ENCODE assay signal across 11 cellular contexts in the genomic region with DNA sequence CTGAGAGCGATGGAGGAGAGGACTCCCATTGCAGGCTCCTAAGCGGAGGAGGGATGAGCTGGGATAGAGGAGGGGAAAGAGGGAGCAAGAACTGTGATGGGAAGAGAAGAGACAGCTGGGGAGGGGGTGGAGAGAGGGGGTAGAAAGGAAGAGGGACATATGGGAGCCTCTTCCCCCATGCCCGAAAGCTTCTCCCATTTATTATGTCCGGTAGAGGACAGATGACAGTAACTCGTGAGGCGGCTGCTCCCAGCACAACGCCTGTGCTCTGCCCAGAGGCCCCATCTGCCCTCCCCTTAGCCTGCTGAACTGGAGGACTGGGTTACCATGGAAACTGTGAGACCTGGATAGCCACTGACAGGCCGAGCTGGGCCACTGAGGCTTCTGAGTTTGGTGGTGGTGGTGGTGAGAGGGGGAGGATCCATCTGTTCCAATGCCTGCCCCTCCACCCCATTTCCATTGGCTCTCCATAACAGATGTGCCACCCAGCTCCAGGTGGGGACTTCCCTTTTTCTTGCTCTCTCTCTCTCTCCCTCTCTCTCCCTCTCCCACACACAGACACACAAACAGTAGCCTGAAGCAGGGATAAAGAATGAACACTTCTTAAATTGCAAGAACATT. TPM values are rescaled to one million over a fixed set of nuclear protein-coding genes. Genes with fewer than 3 reads are reported as not detected.
A peak's percentile ranks its signal among the peaks of the same experiment; 100 is the strongest.
DNase-seq lines count a peak whose midpoint lies in the region; ATAC-seq and TF ChIP-seq lines count a peak whose summit lies in the region.
"Had no signal": no experiment of that assay in that cellular context is flagged by ENCODE, and none has a peak within 500 bp of the region (broad histone marks: within the 10 kb centered on the region; RNA-seq: fewer than 3 reads in every experiment).

No MANE protein-coding gene starts in this region.

- H3K27ac Mint-ChIP-seq in activated B cell treated with CpG ODN at 0.5 μM for 24 hours (no peak overlapping the region), mesothelial cell of epicardium (peak overlapping the region; percentile 47)
- H3K27ac Mint-ChIP-seq: stimulated activated naive CD8-positive, alpha-beta T cell treated with anti-CD3 and anti-CD28 coated beads, Interleukin-15, Interleukin-2, amounts not matched to agents 100 ng/mL and 50 ng/mL, for 24 hours had no signal

- DNase-seq in DMS79 (lab: John Stamatoyannopoulos, UW), result peak; percentile 19
- DNase-seq in NAMALWA (ENCODE audit: low spot score), result peak; percentile 36
- DNase-seq in activated B cell treated with CpG ODN at 0.5 μM for 24 hours, result no peak
- DNase-seq in mesothelial cell of epicardium (ENCODE audit: low spot score in 2 of 2, unreplicated experiment in 2 of 2), result no peak
- DNase-seq in NCI-H187 treated with DMSO at 0.1 percent for 48 hours (lab: John Stamatoyannopoulos, UW), result no peak
- DNase-seq: stimulated activated CD4-positive, alpha-beta T cell treated with anti-CD3 and anti-CD28 coated beads, Interleukin-15, amount 100 ng/mL, for 24 hours had no signal

- H3K9me3 Mint-ChIP-seq in activated B cell treated with CpG ODN at 0.5 μM for 24 hours, result no peaks in the 10 kb centered on the region
- no peaks in the 10 kb centered on the region for H3K9me3 Mint-ChIP-seq in mesothelial cell of epicardium
- H3K9me3 Mint-ChIP-seq: stimulated activated naive CD8-positive, alpha-beta T cell treated with anti-CD3 and anti-CD28 coated beads, Interleukin-15, Interleukin-2, amounts not matched to agents 100 ng/mL and 50 ng/mL, for 24 hours had no signal

- TF ChIP-seq CTCF in activated B cell treated with CpG ODN at 0.5 μM for 24 hours (IDR thresholded peaks at IDR 0.05) (no peak), mesothelial cell of epicardium (IDR thresholded peaks at IDR 0.05; ENCODE audit: unreplicated experiment) (no peak)

- ATAC-seq in activated B cell treated with CpG ODN at 0.5 μM for 24 hours (ENCODE audit: low read depth) (no peak), HG03469 (IDR thresholded peaks at IDR 0.05; ENCODE audit: unreplicated experiment) (no peak), GM19035 (IDR thresholded peaks at IDR 0.05; ENCODE audit: unreplicated experiment) (no peak)

- H3K27me3 Mint-ChIP-seq in activated B cell treated with CpG ODN at 0.5 μM for 24 hours (no peaks in the 10 kb centered on the region), mesothelial cell of epicardium (ENCODE audit: low read depth) (peaks cover 37% of the 10 kb centered on the region)
- H3K27me3 Mint-ChIP-seq: stimulated activated naive CD8-positive, alpha-beta T cell treated with anti-CD3 and anti-CD28 coated beads, Interleukin-15, Interleukin-2, amounts not matched to agents 100 ng/mL and 50 ng/mL, for 24 hours had no signal

- CTCF ChIA-PET in activated B cell treated with CpG ODN at 0.5 μM for 24 hours (lab: Charles Lee), result interaction anchor here (1.5 to 4.0 kb wide), 5 partner anchors 11 to 29 kb away, joined by 4 to 24 read pairs (median 9); partner anchors contain the start of gene PCK2

- H3K4me1 Mint-ChIP-seq in activated B cell treated with CpG ODN at 0.5 μM for 24 hours (peaks cover 46% of the 10 kb centered on the region), mesothelial cell of epicardium (peaks cover 36% of the 10 kb centered on the region)

- H3K4me3 Mint-ChIP-seq in activated B cell treated with CpG ODN at 0.5 μM for 24 hours, result peak overlapping the region; percentile 25
- H3K4me3 Mint-ChIP-seq in mesothelial cell of epicardium, result peak overlapping the region; percentile 69

- POLR2A ChIA-PET in activated B cell treated with CpG ODN at 0.5 μM for 24 hours (lab: Charles Lee), result interaction anchor here (2.3 to 5.1 kb wide), 5 partner anchors 13 to 163 kb away, joined by 10 to 111 read pairs (median 16); partner anchors contain the start of genes DCAF11, EMC9, IRF9 and NRL

- intact Hi-C loops in activated B cell treated with CpG ODN at 0.5 μM for 24 hours (cut with micrococcal nuclease), result loop anchor here (2.0 kb wide), 2 partner anchors 67 to 351 kb away; partner anchors contain the start of genes PSME2 and RNF31

- H3K36me3 Mint-ChIP-seq in activated B cell treated with CpG ODN at 0.5 μM for 24 hours (ENCODE audit: low read depth) (no peaks in the 10 kb centered on the region), mesothelial cell of epicardium (no peaks in the 10 kb centered on the region)

RNA-seq across cellular contexts. Expression of gene CPNE6, which starts 8.3 kb away (rescaled TPM):
- total RNA-seq in activated B cell treated with CpG ODN at 0.5 μM for 24 hours (0.09 TPM in 1 of 2 replicates, not detected in the other), mesothelial cell of epicardium (not detected in 3 replicates)
- total RNA-seq: hepatocyte, myocyte had no signal

RNA-seq across cellular contexts. Expression of gene PCK2, which starts 14.5 kb away (rescaled TPM):
- total RNA-seq in activated B cell treated with CpG ODN at 0.5 μM for 24 hours (82.1 and 102 TPM in 2 replicates), mesothelial cell of epicardium (18.9 to 22.2 TPM (median 20.6 TPM) in 3 replicates)

RNA-seq across cellular contexts. Expression of gene CARMIL3, which starts 27.8 kb away (rescaled TPM):
- total RNA-seq in activated B cell treated with CpG ODN at 0.5 μM for 24 hours, result 3.5 and 3.9 TPM in 2 replicates
- total RNA-seq in mesothelial cell of epicardium, result 1.1 to 1.6 TPM (median 1.4 TPM) in 3 replicates

RNA-seq across cellular contexts. Expression of gene DCAF11, which starts 34.9 kb away (rescaled TPM):
- 84.3 and 86.5 TPM in 2 replicates for total RNA-seq in activated B cell treated with CpG ODN at 0.5 μM for 24 hours
- 62.3 to 71.1 TPM (median 63.7 TPM) in 3 replicates for total RNA-seq in mesothelial cell of epicardium

RNA-seq across cellular contexts. Expression of gene NRL, which starts 35.1 kb away (rescaled TPM):
- 5.4 and 5.5 TPM in 2 replicates for total RNA-seq in activated B cell treated with CpG ODN at 0.5 μM for 24 hours
- total RNA-seq in mesothelial cell of epicardium, result 1.5 to 2.0 TPM (median 1.8 TPM) in 3 replicates

Comparison
In these comparisons a context has a peak if more than half of its experiments do, and no peak if none do; other contexts are left out.
1. DNase-seq: peak in DMS79 (single experiment) and NAMALWA (single experiment); none in activated B cell treated with CpG ODN at 0.5 μM for 24 hours (single experiment), mesothelial cell of epicardium (0 of 2) and NCI-H187 treated with DMSO at 0.1 percent for 48 hours (single experiment).